1 cellular context compared by ENCODE assay signal in the genomic region with DNA sequence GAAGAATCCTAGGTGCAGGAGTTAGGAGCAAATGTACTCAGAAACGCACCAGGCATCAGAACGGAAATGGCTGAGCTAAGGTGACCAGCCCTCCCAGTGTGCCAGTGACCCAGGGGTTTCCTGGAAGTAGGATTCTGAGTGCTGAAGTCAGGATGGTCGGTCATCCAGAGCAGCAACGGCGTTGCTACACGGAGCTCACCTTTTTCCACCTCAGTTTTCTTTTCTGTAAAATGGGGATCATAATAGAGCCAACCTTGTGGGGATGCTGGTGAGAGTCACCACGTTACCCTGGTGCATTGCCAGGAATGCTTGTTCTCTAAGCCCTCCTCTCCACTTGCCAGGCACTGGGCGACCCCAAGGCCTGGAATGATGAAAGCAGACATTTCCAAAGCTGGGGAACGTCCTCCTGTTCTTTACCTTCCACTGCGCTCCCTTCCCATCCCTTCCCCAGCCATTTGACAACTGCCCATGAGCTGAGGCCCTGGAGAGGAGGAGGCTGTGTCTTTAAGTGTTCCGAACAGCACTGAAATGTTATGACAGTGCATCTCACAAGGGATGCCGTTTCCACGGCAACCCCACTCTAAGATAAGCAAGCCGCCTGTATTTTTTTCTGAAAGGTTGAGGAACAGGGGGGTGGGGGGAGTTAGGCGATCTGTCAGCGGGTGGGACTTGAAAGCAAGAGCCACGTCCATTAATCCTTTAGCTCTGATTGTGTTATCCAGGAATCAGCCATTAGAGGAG.
TF ChIP-seq lines count a peak whose summit lies in the region.

No MANE protein-coding gene starts in this region.

TF ChIP-seq in H1, 55 proteins besides CTCF, POLR2A, EP300 and RAD21:
- no peak for TF ChIP-seq CBX8 (IDR thresholded peaks at IDR 0.05; ENCODE audit: borderline replicate concordance, low read depth, low read length)
- TF ChIP-seq KDM1A (IDR thresholded peaks at IDR 0.05; ENCODE audit: borderline replicate concordance, low read length): peak; percentile 68
- no peak for TF ChIP-seq TCF12 (IDR thresholded peaks at IDR 0.05; ENCODE audit: low read depth, low read length)
